ENCODE assay signal across 25 cellular contexts in genomic region chr11:47183031-47183856, GRCh38. TPM values are rescaled to one million over a fixed set of nuclear protein-coding genes. Genes with fewer than 3 reads are reported as not detected.
DNase-seq lines count a peak whose midpoint lies in the region; TF ChIP-seq lines count a peak whose summit lies in the region.
"Had no signal": no experiment of that assay in that cellular context is flagged by ENCODE, and none has a peak within 500 bp of the region (broad histone marks: within the 10 kb centered on the region; RNA-seq: fewer than 3 reads in every experiment).

No MANE protein-coding gene starts in this region.

- H3K27me3 Mint-ChIP-seq in activated naive CD4-positive, alpha-beta T cell treated with anti-CD3 and anti-CD28 coated beads, Interleukin-2, amount 50 U/mL, for 24 hours: peaks cover 6% of the 10 kb centered on the region
- H3K27me3 Mint-ChIP-seq in neural crest cell (ENCODE audit: low read depth): peaks cover 45% of the 10 kb centered on the region

- H3K9me3 ChIP-seq in tibial artery (no peaks in the 10 kb centered on the region), testis (no peaks in the 10 kb centered on the region)
- H3K9me3 ChIP-seq: neutrophil, SJCRH30, upper lobe of left lung had no signal

- peaks cover 14% of the 10 kb centered on the region for H3K4me1 Mint-ChIP-seq in activated naive CD4-positive, alpha-beta T cell treated with anti-CD3 and anti-CD28 coated beads, Interleukin-2, amount 50 U/mL, for 24 hours
- H3K4me1 Mint-ChIP-seq in neural crest cell: peaks cover 21% of the 10 kb centered on the region

- H3K36me3 ChIP-seq in tibial artery (peaks cover 0 to 40% (median 10%) of the 10 kb centered on the region in 3 donors), testis (ENCODE audit: low read depth, missing control alignments) (no peaks in the 10 kb centered on the region)
- H3K36me3 ChIP-seq: cardiac muscle cell, neutrophil, SJCRH30 had no signal

- H3K9me3 Mint-ChIP-seq in activated naive CD4-positive, alpha-beta T cell treated with anti-CD3 and anti-CD28 coated beads, Interleukin-2, amount 50 U/mL, for 24 hours: no peaks in the 10 kb centered on the region
- no peaks in the 10 kb centered on the region for H3K9me3 Mint-ChIP-seq in neural crest cell
- H3K9me3 Mint-ChIP-seq: H9; stimulated activated memory B cell treated with anti-CD40 and anti-IgM and Interleukin-4, amounts not matched to agents 10 μg/mL and 1 μg/mL and 100 μg/mL, for 72 hours had no signal

- H3K27me3 ChIP-seq in tibial artery (no peaks in the 10 kb centered on the region), testis (no peaks in the 10 kb centered on the region)
- H3K27me3 ChIP-seq: cardiac muscle cell, foreskin keratinocyte, SJCRH30 had no signal

- peaks cover 0 to 41% (median 37%) of the 10 kb centered on the region in 4 donors for H3K4me1 ChIP-seq in tibial artery
- H3K4me1 ChIP-seq in testis: peaks cover 16% of the 10 kb centered on the region
- H3K4me1 ChIP-seq: foreskin keratinocyte had no signal

- intact Hi-C loops in cardiac septum (cut with DNase I) (no loop called here), tibial artery (cut with DNase I; ENCODE audit: low total_unique reads) (loop anchor here (5.0 kb wide), 1 partner anchor 69 kb away; no protein-coding TSS in a partner anchor), testis (cut with DNase I; ENCODE audit: low total_unique reads) (loop anchor here (10.0 kb wide), 1 partner anchor 82 kb away; no protein-coding TSS in a partner anchor), head of caudate nucleus (cut with DNase I) (no loop called here)

- H3K27ac Mint-ChIP-seq in activated naive CD4-positive, alpha-beta T cell treated with anti-CD3 and anti-CD28 coated beads, Interleukin-2, amount 50 U/mL, for 24 hours: no peak overlapping the region
- peak overlapping the region; percentile 78 for H3K27ac Mint-ChIP-seq in neural crest cell (ENCODE audit: unreplicated experiment)
- H3K27ac Mint-ChIP-seq: stimulated activated memory B cell treated with anti-CD40 and anti-IgM and Interleukin-4, amounts not matched to agents 10 μg/mL and 1 μg/mL and 100 μg/mL, for 72 hours had no signal

- H3K4me3 ChIP-seq in tibial artery (no peak overlapping the region), testis (no peak overlapping the region)
- H3K4me3 ChIP-seq: cardiac muscle cell, SJCRH30, upper lobe of left lung had no signal

- no peak for TF ChIP-seq POLR2A in testis (IDR thresholded peaks at IDR 0.05)

- H3K27ac ChIP-seq in tibial artery (peak overlapping the region; percentile 95 to 97), testis (no peak overlapping the region)
- H3K27ac ChIP-seq: foreskin keratinocyte, neutrophil, SJCRH30 had no signal

- TF ChIP-seq CTCF in neural crest cell (conservative IDR thresholded peaks at IDR 0.05) (no peak), tibial artery (IDR thresholded peaks at IDR 0.05) (no peak), testis (IDR thresholded peaks at IDR 0.05) (no peak)

- no peak for DNase-seq in activated naive CD4-positive, alpha-beta T cell (lab: John Stamatoyannopoulos, UW)
- DNase-seq in cardiac septum (ENCODE audit: low spot score): peak; percentile 86
- DNase-seq in neural crest cell (ENCODE audit: low read depth, low spot score): no peak
- no peak for DNase-seq in tibial artery
- no peak for DNase-seq in testis
- DNase-seq in activated CD4-positive, CD25-positive, alpha-beta regulatory T cell treated with anti-CD3 and anti-CD28 coated beads, Interleukin-2, amount 50 U/mL, for 72 hours: no peak
- DNase-seq in head of caudate nucleus: no peak
- DNase-seq: activated CD4-positive, alpha-beta T cell treated with anti-CD3 and anti-CD28 coated beads, Interleukin-2, amount 50 U/mL, for 1 hour; activated effector memory CD4-positive, alpha-beta T cell treated with anti-CD3 and anti-CD28 coated beads, Interleukin-2, amount 50 U/mL, for 16 hours; AML-193; amniotic stem cell; foreskin keratinocyte; H9; NCI-H146; NCI-H2171 treated with DMSO at 0.1 percent for 48 hours; NCI-H526 treated with DMSO at 0.1 percent for 48 hours; OCI-M1; SJCRH30; stimulated activated CD4-positive, alpha-beta T cell treated with anti-CD3 and anti-CD28 coated beads, Interleukin-1b, Interleukin-23, amount 100 ng/mL, for 48 hours; T-helper 1 cell had no signal

- no peaks in the 10 kb centered on the region for H3K36me3 Mint-ChIP-seq in activated naive CD4-positive, alpha-beta T cell treated with anti-CD3 and anti-CD28 coated beads, Interleukin-2, amount 50 U/mL, for 24 hours
- no peaks in the 10 kb centered on the region for H3K36me3 Mint-ChIP-seq in neural crest cell (ENCODE audit: low read depth)
- H3K36me3 Mint-ChIP-seq: stimulated activated memory B cell treated with anti-CD40 and anti-IgM and Interleukin-4, amounts not matched to agents 10 μg/mL and 1 μg/mL and 100 μg/mL, for 72 hours had no signal

- WGBS in testis, 2 donors: 92 to 93% methylated on average over 5 to 25 of the region's 25 CpGs

- H3K4me3 Mint-ChIP-seq in activated naive CD4-positive, alpha-beta T cell treated with anti-CD3 and anti-CD28 coated beads, Interleukin-2, amount 50 U/mL, for 24 hours: peak overlapping the region; percentile 11
- peak overlapping the region; percentile 85 for H3K4me3 Mint-ChIP-seq in neural crest cell
- H3K4me3 Mint-ChIP-seq: stimulated activated memory B cell treated with anti-CD40 and anti-IgM and Interleukin-4, amounts not matched to agents 10 μg/mL and 1 μg/mL and 100 μg/mL, for 72 hours had no signal

RNA-seq across cellular contexts. Expression of gene PACSIN3, which starts 3.0 kb away (rescaled TPM):
- total RNA-seq in cardiac septum (295 TPM), neural crest cell (56.4 and 57.0 TPM in 2 replicates), testis (10 to 100 TPM; 10.8 to 12.0 TPM)
- 11.0 TPM for polyA plus RNA-seq in testis (ENCODE audit: insufficient read depth, low read depth, low replicate concordance)

RNA-seq across cellular contexts. Expression of gene ARFGAP2, which starts 6.6 kb away (rescaled TPM):
- total RNA-seq in cardiac septum (72.3 TPM), neural crest cell (108 and 110 TPM in 2 replicates), testis (100 to 1,000 TPM; 167 to 178 TPM)
- polyA plus RNA-seq in testis (ENCODE audit: insufficient read depth, low read depth, low replicate concordance): 82.4 TPM

RNA-seq across cellular contexts. Expression of gene DDB2, which starts 31.5 kb away (rescaled TPM):
- 13.9 TPM for total RNA-seq in cardiac septum
- 32.2 and 33.9 TPM in 2 replicates for total RNA-seq in neural crest cell
- total RNA-seq in testis: 10 to 100 TPM; 33.6 to 34.7 TPM
- polyA plus RNA-seq in testis (ENCODE audit: insufficient read depth, low read depth, low replicate concordance): 20.7 TPM

Comparison
In these comparisons a context has a peak if more than half of its experiments do, and no peak if none do; other contexts are left out.
1. H3K27ac ChIP-seq: peak in tibial artery (2 of 2); none in testis (0 of 2).
2. intact Hi-C loops: an anchor here in tibial artery (5.0 kb wide) and testis (10.0 kb wide); none called in cardiac septum and head of caudate nucleus.